Comparison of ENCODE assay signal across 30 cellular contexts in the genomic region with DNA sequence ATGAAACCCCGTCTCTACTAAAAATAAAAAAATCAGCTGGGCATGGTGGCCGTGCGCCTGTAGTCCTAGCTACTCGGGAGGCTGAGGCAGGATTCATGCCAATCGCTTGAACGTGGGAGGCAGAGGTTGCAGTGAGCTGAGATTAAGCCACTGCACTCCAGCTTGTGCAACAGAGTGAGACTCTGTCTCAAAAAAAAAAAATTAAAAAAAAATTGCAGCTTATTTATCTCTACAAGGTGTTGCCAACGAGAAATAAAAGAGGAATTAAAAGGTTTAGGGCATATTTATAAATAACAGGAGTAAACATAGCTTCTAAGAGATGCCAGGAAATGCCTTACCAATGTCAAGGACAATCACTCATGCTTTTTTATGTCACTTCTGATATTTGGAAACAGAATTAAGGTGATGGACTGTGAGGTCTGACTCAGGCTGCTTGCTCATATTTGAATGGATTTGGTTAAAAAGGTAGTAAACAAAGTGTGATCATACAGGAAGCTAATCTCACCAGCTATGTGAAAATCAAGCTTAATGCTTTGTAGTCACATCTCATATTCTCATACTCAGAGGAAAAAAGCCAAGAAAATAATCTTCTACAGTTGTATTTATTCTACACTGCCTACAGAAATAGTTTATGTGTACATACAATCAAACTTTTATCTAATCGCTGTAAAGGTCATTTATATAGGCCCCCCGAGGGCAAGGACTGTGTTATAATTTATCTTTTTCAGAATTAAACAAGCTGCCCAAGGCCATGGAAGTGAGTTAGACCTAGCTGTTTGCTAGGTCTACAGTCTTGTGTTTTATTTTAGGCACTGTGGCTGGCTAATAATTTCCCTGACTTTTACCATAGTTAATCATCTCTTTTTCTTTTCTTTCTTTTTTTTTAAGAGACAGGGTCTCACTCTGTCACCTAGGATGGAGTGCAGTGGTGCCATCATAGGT.
"Had no signal": no experiment of that assay in that cellular context is flagged by ENCODE, and none has a peak within 500 bp of the region (broad histone marks: within the 10 kb centered on the region; RNA-seq: fewer than 3 reads in every experiment).

No MANE protein-coding gene starts in this region.

- H3K9me3 Mint-ChIP-seq: activated T-cell treated with anti-CD3 and anti-CD28 coated beads, Interleukin-2, amount 50 U/mL, for 24 hours; immature natural killer cell; natural killer cell treated with Interleukin-12 subunit alpha and Interleukin-12 subunit beta and Interleukin-15 and Interleukin-18, amount 100 ng/mL, for 72 hours; stimulated activated memory B cell treated with anti-CD40 and anti-IgM and Interleukin-4, amounts not matched to agents 10 μg/mL and 1 μg/mL and 100 μg/mL, for 72 hours; stimulated activated naive CD8-positive, alpha-beta T cell treated with anti-CD3 and anti-CD28 coated beads, Interleukin-15, amount 100 ng/mL, for 72 hours; T-helper 2 cell treated with Interferon-gamma antibody and Interleukin-4, amounts not matched to agents 5 μg/mL and 100 μg/mL, for 36 hours had no signal

- H3K27me3 ChIP-seq: breast epithelium, colonic mucosa, heart left ventricle, sigmoid colon, upper lobe of left lung, vagina had no signal

- H3K36me3 Mint-ChIP-seq: natural killer cell treated with Interleukin-12 subunit alpha and Interleukin-12 subunit beta and Interleukin-15 and Interleukin-18, amount 100 ng/mL, for 72 hours had no signal

- H3K4me3 Mint-ChIP-seq: activated T-cell treated with anti-CD3 and anti-CD28 coated beads, Interleukin-2, amount 50 U/mL, for 24 hours; immature natural killer cell; natural killer cell treated with Interleukin-12 subunit alpha and Interleukin-12 subunit beta and Interleukin-15 and Interleukin-18, amount 100 ng/mL, for 72 hours; stimulated activated memory B cell treated with anti-CD40 and anti-IgM and Interleukin-4, amounts not matched to agents 10 μg/mL and 1 μg/mL and 100 μg/mL, for 72 hours; stimulated activated naive CD8-positive, alpha-beta T cell treated with anti-CD3 and anti-CD28 coated beads, Interleukin-15, amount 100 ng/mL, for 72 hours; T-helper 2 cell treated with Interferon-gamma antibody and Interleukin-4, amounts not matched to agents 5 μg/mL and 100 μg/mL, for 36 hours had no signal

- H3K36me3 ChIP-seq: breast epithelium, colonic mucosa, heart left ventricle, left ventricle myocardium inferior, sigmoid colon, upper lobe of left lung, vagina had no signal

- H3K27ac ChIP-seq: breast epithelium, colonic mucosa, heart left ventricle, left ventricle myocardium inferior, sigmoid colon, upper lobe of left lung, vagina had no signal

- H3K9me3 ChIP-seq: breast epithelium, colonic mucosa, heart left ventricle, left ventricle myocardium inferior, sigmoid colon, upper lobe of left lung, vagina had no signal

- DNase-seq: activated CD4-positive, alpha-beta T cell treated with anti-CD3 and anti-CD28 coated beads for 4 hours; activated CD4-positive, alpha-beta T cell treated with anti-CD3 and anti-CD28 coated beads, Interleukin-2, amount 50 U/mL, for 48 hours; activated CD4-positive, CD25-positive, alpha-beta regulatory T cell; activated CD8-positive, alpha-beta memory T cell treated with anti-CD3 and anti-CD28 coated beads, Interleukin-2, amount 50 U/mL, for 48 hours; activated gamma-delta T cell treated with Interleukin-2 at 50 U/mL for 16 hours; activated naive CD4-positive, alpha-beta T cell treated with anti-CD3 and anti-CD28 coated beads, Interleukin-2, amount 50 U/mL, for 16 hours; activated T-cell treated with anti-CD3 and anti-CD28 coated beads, Interleukin-2, amount 50 U/mL, for 24 hours; amygdala; colonic mucosa; effector memory CD4-positive, alpha-beta T cell; heart left ventricle; hypothalamus; immature natural killer cell; kidney glomerular epithelial cell; left ventricle myocardium inferior; mesendoderm; retina; sigmoid colon; small intestine; stimulated activated CD4-positive, alpha-beta T cell treated with anti-CD3 and anti-CD28 coated beads, Interleukin-4, amount 100 ng/mL, for 24 hours; stimulated activated naive CD8-positive, alpha-beta T cell treated with anti-CD3 and anti-CD28 coated beads, Interleukin-15, amount 100 ng/mL, for 72 hours; substantia nigra; T-helper 1 cell; upper lobe of left lung had no signal

- H3K27me3 Mint-ChIP-seq: activated T-cell treated with anti-CD3 and anti-CD28 coated beads, Interleukin-2, amount 50 U/mL, for 24 hours; natural killer cell treated with Interleukin-12 subunit alpha and Interleukin-12 subunit beta and Interleukin-15 and Interleukin-18, amount 100 ng/mL, for 72 hours; stimulated activated memory B cell treated with anti-CD40 and anti-IgM and Interleukin-4, amounts not matched to agents 10 μg/mL and 1 μg/mL and 100 μg/mL, for 72 hours; stimulated activated naive CD8-positive, alpha-beta T cell treated with anti-CD3 and anti-CD28 coated beads, Interleukin-15, amount 100 ng/mL, for 72 hours had no signal

- ATAC-seq: heart left ventricle; natural killer cell treated with Interleukin-12 subunit alpha and Interleukin-12 subunit beta and Interleukin-15 and Interleukin-18, amount 100 ng/mL, for 72 hours; stimulated activated memory B cell treated with anti-CD40 and anti-IgM and Interleukin-4, amounts not matched to agents 10 μg/mL and 1 μg/mL and 100 μg/mL, for 72 hours; stimulated activated naive CD8-positive, alpha-beta T cell treated with anti-CD3 and anti-CD28 coated beads, Interleukin-15, amount 100 ng/mL, for 72 hours had no signal

- H3K27ac Mint-ChIP-seq: activated T-cell treated with anti-CD3 and anti-CD28 coated beads, Interleukin-2, amount 50 U/mL, for 24 hours; immature natural killer cell; natural killer cell treated with Interleukin-12 subunit alpha and Interleukin-12 subunit beta and Interleukin-15 and Interleukin-18, amount 100 ng/mL, for 72 hours; stimulated activated memory B cell treated with anti-CD40 and anti-IgM and Interleukin-4, amounts not matched to agents 10 μg/mL and 1 μg/mL and 100 μg/mL, for 72 hours; T-helper 2 cell treated with Interferon-gamma antibody and Interleukin-4, amounts not matched to agents 5 μg/mL and 100 μg/mL, for 36 hours had no signal

- H3K4me3 ChIP-seq: breast epithelium, colonic mucosa, heart left ventricle, left ventricle myocardium inferior, lung, sigmoid colon, upper lobe of left lung, vagina had no signal

- H3K4me1 ChIP-seq: breast epithelium, colonic mucosa, heart left ventricle, left ventricle myocardium inferior, sigmoid colon, upper lobe of left lung, vagina had no signal

- H3K4me1 Mint-ChIP-seq: stimulated activated memory B cell treated with anti-CD40 and anti-IgM and Interleukin-4, amounts not matched to agents 10 μg/mL and 1 μg/mL and 100 μg/mL, for 72 hours; stimulated activated naive CD8-positive, alpha-beta T cell treated with anti-CD3 and anti-CD28 coated beads, Interleukin-15, amount 100 ng/mL, for 72 hours had no signal

- FAIRE-seq: small intestine had no signal
